ENCODE assay signal across 20 cellular contexts in the genomic region with DNA sequence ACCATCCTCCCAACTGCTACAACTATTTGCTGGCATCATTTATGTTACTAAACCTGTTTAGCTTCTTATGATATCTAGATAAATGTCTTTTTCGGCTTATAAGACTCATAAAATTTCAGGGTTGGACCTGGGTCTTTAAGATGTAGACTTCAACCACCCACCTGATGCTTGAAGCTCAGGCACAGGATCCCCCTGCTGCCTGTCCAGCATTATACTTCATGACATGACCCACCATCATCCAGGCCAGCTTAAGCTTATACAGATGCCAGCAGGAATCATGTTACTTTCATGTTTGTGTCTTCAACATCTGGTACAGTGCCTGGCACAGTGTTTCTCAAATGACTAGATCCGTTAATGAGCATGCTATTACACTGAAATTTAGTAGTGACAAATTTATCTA. TPM values are rescaled to one million over a fixed set of nuclear protein-coding genes. Genes with fewer than 3 reads are reported as not detected.
DNase-seq lines count a peak whose midpoint lies in the region; ATAC-seq, FAIRE-seq and TF ChIP-seq lines count a peak whose summit lies in the region.
"Had no signal": no experiment of that assay in that cellular context is flagged by ENCODE, and none has a peak within 500 bp of the region (broad histone marks: within the 10 kb centered on the region; RNA-seq: fewer than 3 reads in every experiment).

No MANE protein-coding gene starts in this region.

- ATAC-seq in WTC11 (0 out of 2 replicates have a peak, but pooled peaks have one; percentile 36), GM21786 (IDR thresholded peaks at IDR 0.05; ENCODE audit: unreplicated experiment) (no peak), sciatic nerve (no peak), GM19397 (IDR thresholded peaks at IDR 0.05; ENCODE audit: unreplicated experiment) (no peak)

- no peak for TF ChIP-seq CTCF in Calu3 (IDR thresholded peaks at IDR 0.05; ENCODE audit: unreplicated experiment)
- TF ChIP-seq CTCF in WTC11 (IDR thresholded peaks at IDR 0.05): no peak

- no peak overlapping the region for H3K4me3 Mint-ChIP-seq in Calu3 (ENCODE audit: low read depth, unreplicated experiment)
- H3K4me3 Mint-ChIP-seq in WTC11: no peak overlapping the region
- H3K4me3 Mint-ChIP-seq: CD14-positive monocyte, IgD-negative memory B cell had no signal

- POLR2A ChIA-PET in WTC11 (lab: Charles Lee): interaction anchor here (1.0 kb wide), 1 partner anchor 47 kb away, joined by 3 read pairs; a partner anchor contains a TSS

- intact Hi-C loops in Calu3 (cut with micrococcal nuclease; ENCODE audit: unreplicated experiment): loop anchor here (5.0 kb wide), 1 partner anchor 144 kb away; a partner anchor contains a TSS
- intact Hi-C loops in sciatic nerve (cut with DNase I): no loop called here

- no TSS peak for BruUV-seq in Calu3 (replicated peaks; lab: Mats Ljungman, UMichigan)

- H3K27ac Mint-ChIP-seq in Calu3 (ENCODE audit: unreplicated experiment) (no peak overlapping the region), WTC11 (0 out of 2 replicates have a peak overlapping the region, but pooled peaks have one; percentile 4)
- H3K27ac Mint-ChIP-seq: IgD-negative memory B cell had no signal

- CTCF ChIA-PET in Calu3 (lab: Charles Lee) (interaction anchor here (1.0 kb wide), 2 partner anchors 26 to 59 kb away, joined by 3 read pairs; no protein-coding TSS in a partner anchor), WTC11 (lab: Charles Lee) (interaction anchor here (1.3 to 2.1 kb wide), 2 partner anchors 11 to 58 kb away, joined by 5 to 7 read pairs; no protein-coding TSS in a partner anchor)

- H3K9me3 Mint-ChIP-seq in Calu3 (ENCODE audit: low read depth, unreplicated experiment) (no peaks in the 10 kb centered on the region), WTC11 (no peaks in the 10 kb centered on the region)
- H3K9me3 Mint-ChIP-seq: CD14-positive monocyte, IgD-negative memory B cell had no signal

- peaks cover 27% of the 10 kb centered on the region for H3K36me3 Mint-ChIP-seq in Calu3 (ENCODE audit: insufficient read depth, unreplicated experiment)
- peaks cover 19% of the 10 kb centered on the region for H3K36me3 Mint-ChIP-seq in WTC11

- peak; percentile 20 for FAIRE-seq in HTR-8/SVneo (lab: Jason Lieb, UNC)
- FAIRE-seq: A549 had no signal

- peaks cover 15% of the 10 kb centered on the region for H3K4me1 Mint-ChIP-seq in Calu3 (ENCODE audit: low read depth, unreplicated experiment)
- peaks cover 5% of the 10 kb centered on the region for H3K4me1 Mint-ChIP-seq in WTC11
- H3K4me1 Mint-ChIP-seq: CD14-positive monocyte had no signal

- DNase-seq in Calu3 (peak; percentile 4), HTR-8/SVneo (ENCODE audit: insufficient read length, low spot score) (no peak), WTC11 (ENCODE audit: low spot score) (no peak), fibroblast of peridontal ligament (ENCODE audit: extremely low read depth) (peak; percentile 12), sciatic nerve (ENCODE audit: low spot score) (no peak), activated T-cell treated with anti-CD3 and anti-CD28 coated beads for 4 hours (no peak)
- DNase-seq: COR-L47, DND-41, GDM1, NCI-H1436 treated with DMSO at 0.1 percent for 48 hours, NCI-H2107, NCI-H446, NCI-H748 treated with DMSO at 0.1 percent for 48 hours, RPMI8226, SJCRH30 had no signal

- no peaks in the 10 kb centered on the region for H3K27me3 Mint-ChIP-seq in Calu3 (ENCODE audit: unreplicated experiment)
- no peaks in the 10 kb centered on the region for H3K27me3 Mint-ChIP-seq in WTC11 (ENCODE audit: low read depth)
- H3K27me3 Mint-ChIP-seq: IgD-negative memory B cell had no signal

TF ChIP-seq in WTC11, 78 proteins besides CTCF, POLR2A, EP300 and RAD21:
- no peak for TF ChIP-seq TEAD1 (CRISPR knock-in tag; IDR thresholded peaks at IDR 0.05)
- no peak for TF ChIP-seq CREM (CRISPR knock-in tag; IDR thresholded peaks at IDR 0.05)

RNA-seq across cellular contexts. Expression of a gene that starts 47.4 kb away (rescaled TPM):
- total RNA-seq in Calu3 (2022): 20.7 and 21.3 TPM in 2 replicates
- 8.6 to 9.3 TPM (median 8.9 TPM) in 3 replicates for total RNA-seq in WTC11 (2021)
- total RNA-seq in sciatic nerve: 13.6 TPM

Comparison
In these comparisons a context has a peak if more than half of its experiments do, and no peak if none do; other contexts are left out.
1. DNase-seq: peak in Calu3 (single experiment) and fibroblast of peridontal ligament (single experiment); none in HTR-8/SVneo (single experiment), WTC11 (single experiment), sciatic nerve (single experiment) and activated T-cell treated with anti-CD3 and anti-CD28 coated beads for 4 hours (single experiment).